In genomic region chr9:113219186-113219936, GRCh38 we compare ENCODE assay signal across 1 cellular context.
TF ChIP-seq lines count a peak whose summit lies in the region.

No MANE protein-coding gene starts in this region.

TF ChIP-seq in GM23338, 12 proteins besides CTCF, POLR2A, EP300 and RAD21 (continued from another document):
- TF ChIP-seq ZNF462 (CRISPR knock-in tag; IDR thresholded peaks at IDR 0.05) (no peak), NANOG (IDR thresholded peaks at IDR 0.05; ENCODE audit: borderline replicate concordance) (no peak), ZNF114 (CRISPR knock-in tag; IDR thresholded peaks at IDR 0.05) (no peak)
